17 cellular contexts compared by ENCODE assay signal in the genomic region with DNA sequence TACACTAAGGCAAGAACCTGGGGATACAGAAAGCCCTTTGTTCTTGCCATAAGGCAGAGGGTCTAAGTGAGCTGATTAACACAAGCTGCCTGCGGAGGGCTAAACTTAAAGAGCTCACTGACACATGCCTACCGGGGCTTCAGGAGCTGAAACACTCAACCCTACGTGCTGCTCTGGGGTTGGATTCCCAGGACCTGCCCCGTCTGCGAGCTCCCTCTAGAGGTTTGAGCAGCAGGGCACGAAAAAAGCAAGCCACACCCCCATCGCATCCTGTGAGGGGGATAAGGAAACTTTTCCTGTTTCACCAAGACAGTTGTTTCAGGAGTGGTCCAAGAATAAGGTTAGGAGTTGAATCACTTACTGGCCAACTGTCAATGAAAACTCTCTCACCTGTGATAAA.
DNase-seq lines count a peak whose midpoint lies in the region; ATAC-seq and TF ChIP-seq lines count a peak whose summit lies in the region.
"Had no signal": no experiment of that assay in that cellular context is flagged by ENCODE, and none has a peak within 500 bp of the region (broad histone marks: within the 10 kb centered on the region; RNA-seq: fewer than 3 reads in every experiment).

No MANE protein-coding gene starts in this region.

- no peak for DNase-seq in PC-3
- peak; percentile 18 for DNase-seq in glutamatergic neuron
- DNase-seq in AG08396 (ENCODE audit: low spot score), result no peak
- DNase-seq in NCI-H187 (lab: John Stamatoyannopoulos, UW), result no peak
- DNase-seq in coronary artery (ENCODE audit: low spot score), result no peak
- DNase-seq: activated gamma-delta T cell treated with Interleukin-2 at 50 U/mL for 16 hours; cortex of kidney; esophagus squamous epithelium; left ventricle myocardium superior; naive thymus-derived CD8-positive, alpha-beta T cell; NCI-H1105 treated with DMSO at 0.1 percent for 48 hours; NCI-H774 had no signal

- no peak overlapping the region for H3K9ac ChIP-seq in PC-3 (ENCODE audit: low read length)

- H3K4me2 ChIP-seq in PC-3 (ENCODE audit: low read length), result no peak overlapping the region

- CTCF ChIA-PET in PC-3 (lab: Charles Lee), result no interaction called here

- no peaks in the 10 kb centered on the region for H3K79me2 ChIP-seq in PC-3 (ENCODE audit: low read length)

- POLR2A ChIA-PET in PC-3 (lab: Charles Lee; ENCODE audit: unreplicated experiment), result no interaction called here

- peaks cover 14% of the 10 kb centered on the region for H3K4me1 Mint-ChIP-seq in glutamatergic neuron (ENCODE audit: low read depth, unreplicated experiment)
- H3K4me1 Mint-ChIP-seq: B cell; naive thymus-derived CD8-positive, alpha-beta T cell had no signal

- H3K27ac ChIP-seq in C4-2B (no peak overlapping the region), PC-3 (ENCODE audit: low read length) (no peak overlapping the region), coronary artery (no peak overlapping the region)
- H3K27ac ChIP-seq: ascending aorta, esophagus squamous epithelium had no signal

- no peaks in the 10 kb centered on the region for H3K9me3 ChIP-seq in PC-3 (ENCODE audit: low read length)
- H3K9me3 ChIP-seq: ascending aorta, esophagus squamous epithelium had no signal

- TF ChIP-seq CTCF in C4-2B (conservative IDR thresholded peaks at IDR 0.05), result peak; percentile 22
- 0 out of 2 replicates have a peak, but pooled peaks have one; percentile 15 for TF ChIP-seq CTCF in GM12874 (IDR thresholded peaks at IDR 0.05; ENCODE audit: insufficient read depth, low read depth, low read length)
- peak; percentile 34; the same call in 1 of the 2 replicates for TF ChIP-seq CTCF in PC-3 (conservative IDR thresholded peaks at IDR 0.05; ENCODE audit: low read depth, low read length)
- TF ChIP-seq CTCF in glutamatergic neuron (IDR thresholded peaks at IDR 0.05; ENCODE audit: partially characterized antibody, unreplicated experiment), result no peak
- no peak for TF ChIP-seq CTCF in coronary artery (IDR thresholded peaks at IDR 0.05)

- intact Hi-C loops in PC-3 (cut with micrococcal nuclease), result no loop called here

- no peak overlapping the region for H3K27ac Mint-ChIP-seq in glutamatergic neuron (ENCODE audit: unreplicated experiment)
- H3K27ac Mint-ChIP-seq: B cell; naive thymus-derived CD8-positive, alpha-beta T cell had no signal

- ATAC-seq in PC-3 (no peak), HG03520 (IDR thresholded peaks at IDR 0.05; ENCODE audit: unreplicated experiment) (no peak)
- ATAC-seq: left ventricle myocardium superior had no signal

- H3F3A ChIP-seq in PC-3 (ENCODE audit: low read length, unreplicated experiment), result no peaks in the 10 kb centered on the region

- no peaks in the 10 kb centered on the region for H3K27me3 ChIP-seq in PC-3 (ENCODE audit: low read length)
- H3K27me3 ChIP-seq: ascending aorta, esophagus squamous epithelium had no signal

- BruUV-seq in PC-3 (replicated peaks; lab: Mats Ljungman, UMichigan), result no TSS peak

- H4K20me1 ChIP-seq in PC-3 (ENCODE audit: low read length), result no peaks in the 10 kb centered on the region

- no peak overlapping the region for H3K4me3 Mint-ChIP-seq in glutamatergic neuron (ENCODE audit: unreplicated experiment)
- H3K4me3 Mint-ChIP-seq: B cell; naive thymus-derived CD8-positive, alpha-beta T cell had no signal

- H3K36me3 ChIP-seq in PC-3 (ENCODE audit: low read depth, low read length), result no peaks in the 10 kb centered on the region
- H3K36me3 ChIP-seq: ascending aorta, esophagus squamous epithelium had no signal

- H3K4me3 ChIP-seq in PC-3 (ENCODE audit: low read length) (no peak overlapping the region), coronary artery (no peak overlapping the region)
- H3K4me3 ChIP-seq: ascending aorta, esophagus squamous epithelium had no signal

- no peaks in the 10 kb centered on the region for H3K9me2 ChIP-seq in PC-3 (replicated peaks; ENCODE audit: low read length)

- no peaks in the 10 kb centered on the region for H3K9me3 Mint-ChIP-seq in glutamatergic neuron (ENCODE audit: unreplicated experiment)

- no peaks in the 10 kb centered on the region for H3K36me3 Mint-ChIP-seq in glutamatergic neuron (ENCODE audit: unreplicated experiment)
- H3K36me3 Mint-ChIP-seq: naive thymus-derived CD8-positive, alpha-beta T cell had no signal

- peaks cover 5% of the 10 kb centered on the region for H3K4me1 ChIP-seq in PC-3 (ENCODE audit: insufficient read depth, low read length)
- H3K4me1 ChIP-seq: ascending aorta, esophagus squamous epithelium had no signal

- H2AFZ ChIP-seq in PC-3 (ENCODE audit: low read length), result no peak overlapping the region

- no peaks in the 10 kb centered on the region for H3K27me3 Mint-ChIP-seq in glutamatergic neuron (ENCODE audit: unreplicated experiment)
- H3K27me3 Mint-ChIP-seq: B cell had no signal

Comparison
In these comparisons a context has a peak if more than half of its experiments do, and no peak if none do; other contexts are left out.
1. CTCF ChIP-seq: peak in C4-2B (single experiment), GM12874 (single experiment) and PC-3 (single experiment); none in glutamatergic neuron (single experiment) and coronary artery (single experiment).